In genomic region chr2:223051580-223052375, GRCh38 we compare ENCODE assay signal across 9 cellular contexts. TPM values are rescaled to one million over a fixed set of nuclear protein-coding genes. Genes with fewer than 3 reads are reported as not detected.
DNase-seq lines count a peak whose midpoint lies in the region; ATAC-seq and TF ChIP-seq lines count a peak whose summit lies in the region.
"Had no signal": no experiment of that assay in that cellular context is flagged by ENCODE, and none has a peak within 500 bp of the region (broad histone marks: within the 10 kb centered on the region; RNA-seq: fewer than 3 reads in every experiment).

TSS of gene KCNE4 (plus strand) at chr2:223052190. CDS start at chr2:223052831, 641 bp downstream.

- H3K14ac ChIP-seq in H9 (ENCODE audit: insufficient read depth, low read length) = 0 out of 2 replicates have a peak within 1 kb of the TSS, but pooled peaks have one; percentile 31

- no peaks in the 10 kb centered on the region for H3K9me3 ChIP-seq in H9 (ENCODE audit: control insufficient read depth, low read depth, low read length)
- no peaks in the 10 kb centered on the region for H3K9me3 ChIP-seq in right lobe of liver
- no peaks in the 10 kb centered on the region for H3K9me3 ChIP-seq in subcutaneous abdominal adipose tissue (ENCODE audit: control insufficient read depth in 5 of 5, low read length in 5 of 5)

- H3K4ac ChIP-seq in H9 (ENCODE audit: low read depth, low read length) = no peak within 1 kb of the TSS

- H4K91ac ChIP-seq in H9 (ENCODE audit: insufficient read length, low read depth, low read length) = no peak within 1 kb of the TSS

- no peak within 1 kb of the TSS for H2BK20ac ChIP-seq in H9 (ENCODE audit: low read depth, low read length, poor library complexity, severe bottlenecking)

- TF ChIP-seq CTCF in H9 (conservative IDR thresholded peaks at IDR 0.05) (no peak), chondrocyte (IDR thresholded peaks at IDR 0.05) (no peak), right lobe of liver (IDR thresholded peaks at IDR 0.05) (no peak)

- H3K27me3 ChIP-seq in H9 (ENCODE audit: insufficient read depth, low read length) (no peaks in the 10 kb centered on the region; the same call in 1 of the 2 replicates), right lobe of liver (no peaks in the 10 kb centered on the region), subcutaneous abdominal adipose tissue (ENCODE audit: control insufficient read depth in 5 of 5, insufficient read depth in 4 of 5, low read length in 5 of 5) (peaks cover 0 to 13% (median 7%) of the 10 kb centered on the region in 5 donors)

- no peaks in the 10 kb centered on the region for H3K79me2 ChIP-seq in H9 (ENCODE audit: insufficient read depth, low read length)

- no peaks in the 10 kb centered on the region; the same call in 1 of the 2 replicates for H3K4me1 ChIP-seq in H9 (ENCODE audit: insufficient read depth, low read length)
- H3K4me1 ChIP-seq in right lobe of liver = no peaks in the 10 kb centered on the region
- peaks cover 5 to 61% (median 48%) of the 10 kb centered on the region in 5 donors for H3K4me1 ChIP-seq in subcutaneous abdominal adipose tissue (ENCODE audit: control insufficient read depth in 5 of 5, insufficient read depth in 5 of 5, low read length in 5 of 5)

- H3K79me1 ChIP-seq in H9 (ENCODE audit: insufficient read depth, low read depth, low read length, poor library complexity, severe bottlenecking) = no peaks in the 10 kb centered on the region

- intact Hi-C loops in right lobe of liver (cut with DNase I) = no loop called here

- H4K8ac ChIP-seq in H9 (replicated peaks; ENCODE audit: insufficient read length, low read depth, low read length) = no peak within 1 kb of the TSS

- no peaks in the 10 kb centered on the region for H3K23me2 ChIP-seq in H9 (ENCODE audit: insufficient read length, low read depth, low read length, poor library complexity, severe bottlenecking)

- peaks cover 9% of the 10 kb centered on the region; the same call in 1 of the 2 replicates for H3K27me3 Mint-ChIP-seq in H9 (ENCODE audit: low read depth)
- H3K27me3 Mint-ChIP-seq in chondrocyte (ENCODE audit: low read depth) = no peaks in the 10 kb centered on the region

- H3K27ac ChIP-seq in H9 (ENCODE audit: insufficient read length, low read depth, low read length) (no peak within 1 kb of the TSS), right lobe of liver (peak within 1 kb of the TSS; percentile 43 to 63 (median 43)), subcutaneous abdominal adipose tissue (ENCODE audit: low read depth, low read length) (peak within 1 kb of the TSS; percentile 54)

- H3K9ac ChIP-seq in H9 (ENCODE audit: extremely low read depth, insufficient read length, low read length) (no peak within 1 kb of the TSS), subcutaneous abdominal adipose tissue (ENCODE audit: low read length in 5 of 5) (peak within 1 kb of the TSS in 2 of 5 donors; percentile 30 to 49)

- no peak within 1 kb of the TSS for H3T11ph ChIP-seq in H9 (ENCODE audit: low read length)

- peak; percentile 48 for TF ChIP-seq POLR2A in right lobe of liver (IDR thresholded peaks at IDR 0.05)

- DNase-seq in H9 (no peak), chondrocyte (ENCODE audit: low spot score) (no peak), right lobe of liver (no peak), NCI-H2107 treated with DMSO at 0.1 percent for 48 hours (lab: John Stamatoyannopoulos, UW; ENCODE audit: unreplicated experiment) (no peak), UCSD-AML1 (lab: John Stamatoyannopoulos, UW; ENCODE audit: unreplicated experiment) (no peak), NCI-H1930 (lab: John Stamatoyannopoulos, UW) (no peak)
- no peak for DNase-seq in stimulated activated naive CD8-positive, alpha-beta T cell treated with anti-CD3 and anti-CD28 coated beads, Interleukin-15, Interleukin-2, amounts not matched to agents 100 U/mL and 50 U/mL, for 24 hours
- DNase-seq: activated naive CD4-positive, alpha-beta T cell had no signal

- peaks cover 34 to 41% of the 10 kb centered on the region in 2 experiments for H3K4me1 Mint-ChIP-seq in H9
- peaks cover 95% of the 10 kb centered on the region for H3K4me1 Mint-ChIP-seq in chondrocyte (ENCODE audit: low read depth)

- H2BK12ac ChIP-seq in H9 (ENCODE audit: insufficient read length, low read depth, low read length) = no peak within 1 kb of the TSS

- H3K56ac ChIP-seq in H9 (ENCODE audit: insufficient read length, low read depth, low read length) = no peak within 1 kb of the TSS

- H3K27ac Mint-ChIP-seq in H9 = peak within 1 kb of the TSS in 1 of 3 experiments; percentile 82; a peak in 2 of 7 replicates
- H3K27ac Mint-ChIP-seq in chondrocyte (ENCODE audit: unreplicated experiment) = peak within 1 kb of the TSS; percentile 98

- H3K4me3 Mint-ChIP-seq in H9 (no peak within 1 kb of the TSS), chondrocyte (ENCODE audit: unreplicated experiment) (peak within 1 kb of the TSS; percentile 70)

- H4K20me1 ChIP-seq in H9 (ENCODE audit: control insufficient read depth, insufficient read depth, insufficient read length) = no peaks in the 10 kb centered on the region

- no peak within 1 kb of the TSS for H3K18ac ChIP-seq in H9 (ENCODE audit: insufficient read length, low read depth, low read length)

- H2BK120ac ChIP-seq in H9 (ENCODE audit: low read depth, low read length, poor library complexity, severe bottlenecking) = no peak within 1 kb of the TSS

- H4K5ac ChIP-seq in H9 (ENCODE audit: insufficient read length, low read depth, low read length) = no peak within 1 kb of the TSS

- ATAC-seq in right lobe of liver = peak in 2 of 4 donors; percentile 42 to 48
- ATAC-seq in stimulated activated naive CD8-positive, alpha-beta T cell treated with anti-CD3 and anti-CD28 coated beads, Interleukin-15, Interleukin-2, amounts not matched to agents 100 U/mL and 50 U/mL, for 24 hours = no peak

- H3K9me3 Mint-ChIP-seq in H9 (no peaks in the 10 kb centered on the region), chondrocyte (ENCODE audit: low read depth) (no peaks in the 10 kb centered on the region)

- H3K36me3 ChIP-seq in right lobe of liver = no peaks in the 10 kb centered on the region
- H3K36me3 ChIP-seq in subcutaneous abdominal adipose tissue (ENCODE audit: control insufficient read depth in 5 of 5, insufficient read depth in 5 of 5, low read length in 5 of 5) = no peaks in the 10 kb centered on the region

- no CpG with 5 or more reads among the region's 23 CpGs for WGBS in H9 (ENCODE audit: extremely low coverage, insufficient read length, low lambda C conversion rate)
- WGBS in right lobe of liver (ENCODE audit: insufficient coverage, low coverage, low lambda C conversion rate, missing lambda C conversion rate) = 35% methylated on average over 20 of the region's 23 CpGs

- H3K36me3 Mint-ChIP-seq in H9 (ENCODE audit: insufficient read depth in 1 of 3, low read depth in 3 of 3) = no peaks in the 10 kb centered on the region
- peaks cover 5% of the 10 kb centered on the region for H3K36me3 Mint-ChIP-seq in chondrocyte (ENCODE audit: low read depth)

- no peak within 1 kb of the TSS for H3K23ac ChIP-seq in H9 (ENCODE audit: insufficient read length, low read depth, low read length)

- no peak within 1 kb of the TSS for H2BK5ac ChIP-seq in H9 (ENCODE audit: insufficient read length, low read length)

- no peak within 1 kb of the TSS for H2AK5ac ChIP-seq in H9 (ENCODE audit: insufficient read length, low read length)

- peak within 1 kb of the TSS; percentile 59 for H2AFZ ChIP-seq in H9 (ENCODE audit: low read length)

- H3K4me3 ChIP-seq in right lobe of liver (peak within 1 kb of the TSS; percentile 5 to 18 (median 7)), subcutaneous abdominal adipose tissue (ENCODE audit: low read depth in 1 of 5, low read length in 5 of 5) (peak within 1 kb of the TSS; percentile 54 to 68 (median 60))

- H3K4me2 ChIP-seq in H9 (ENCODE audit: insufficient read depth, insufficient read length, low read length) = no peak within 1 kb of the TSS

- no peak within 1 kb of the TSS for H2BK15ac ChIP-seq in H9 (ENCODE audit: low read depth, low read length)

RNA-seq across cellular contexts. Expression of gene KCNE4, which starts in this region (rescaled TPM):
- total RNA-seq in H9 (2021) (0.20 and 0.24 TPM in 2 replicates), chondrocyte (7.4 to 23.2 TPM (median 22.3 TPM) in 3 replicates), right lobe of liver (1 to 10 TPM in 4 of 6 experiments, under 1 TPM in 2; 0.17 to 1.2 (median 1.1) TPM)
